ENCODE assay signal across 18 cellular contexts in genomic region chr10:91813251-91813650, GRCh38. TPM values are rescaled to one million over a fixed set of nuclear protein-coding genes. Genes with fewer than 3 reads are reported as not detected.
DNase-seq lines count a peak whose midpoint lies in the region; FAIRE-seq and TF ChIP-seq lines count a peak whose summit lies in the region.
"Had no signal": no experiment of that assay in that cellular context is flagged by ENCODE, and none has a peak within 500 bp of the region (broad histone marks: within the 10 kb centered on the region; RNA-seq: fewer than 3 reads in every experiment).

No MANE protein-coding gene starts in this region.

- H3K27me3 Mint-ChIP-seq in activated naive CD8-positive, alpha-beta T cell = no peaks in the 10 kb centered on the region
- H3K27me3 Mint-ChIP-seq in progenitor cell of endocrine pancreas (no peaks in the 10 kb centered on the region), nephron progenitor cell (ENCODE audit: low read depth, poor library complexity) (no peaks in the 10 kb centered on the region)
- H3K27me3 Mint-ChIP-seq in activated CD4-positive, alpha-beta memory T cell treated with anti-CD3 and anti-CD28 coated beads, Interleukin-2, amount 10 ng/mL, durations not matched to agents 7 days and 5 days = no peaks in the 10 kb centered on the region

- peak; percentile 51 for FAIRE-seq in D721Med (lab: Jason Lieb, UNC)
- FAIRE-seq: G401.6 had no signal

- H3K36me3 Mint-ChIP-seq in activated naive CD8-positive, alpha-beta T cell = peaks cover 2% of the 10 kb centered on the region
- peaks cover 28% of the 10 kb centered on the region for H3K36me3 Mint-ChIP-seq in progenitor cell of endocrine pancreas (ENCODE audit: insufficient read depth)
- peaks cover 64% of the 10 kb centered on the region for H3K36me3 Mint-ChIP-seq in nephron progenitor cell (ENCODE audit: low read depth)
- peaks cover 45% of the 10 kb centered on the region for H3K36me3 Mint-ChIP-seq in activated CD4-positive, alpha-beta memory T cell treated with anti-CD3 and anti-CD28 coated beads, Interleukin-2, amount 10 ng/mL, durations not matched to agents 7 days and 5 days (ENCODE audit: low read depth)

- H3K9me3 Mint-ChIP-seq in activated naive CD8-positive, alpha-beta T cell (ENCODE audit: low read depth) = no peaks in the 10 kb centered on the region
- H3K9me3 Mint-ChIP-seq in progenitor cell of endocrine pancreas (ENCODE audit: low read depth) = no peaks in the 10 kb centered on the region
- no peaks in the 10 kb centered on the region for H3K9me3 Mint-ChIP-seq in nephron progenitor cell
- no peaks in the 10 kb centered on the region for H3K9me3 Mint-ChIP-seq in activated CD4-positive, alpha-beta memory T cell treated with anti-CD3 and anti-CD28 coated beads, Interleukin-2, amount 10 ng/mL, durations not matched to agents 7 days and 5 days

- no peak overlapping the region for H3K4me3 Mint-ChIP-seq in activated naive CD8-positive, alpha-beta T cell
- H3K4me3 Mint-ChIP-seq in progenitor cell of endocrine pancreas (ENCODE audit: low read depth) (no peak overlapping the region), nephron progenitor cell (no peak overlapping the region)
- H3K4me3 Mint-ChIP-seq in activated CD4-positive, alpha-beta memory T cell treated with anti-CD3 and anti-CD28 coated beads, Interleukin-2, amount 10 ng/mL, durations not matched to agents 7 days and 5 days = no peak overlapping the region

- POLR2A ChIA-PET in activated CD4-positive, alpha-beta memory T cell treated with anti-CD3 and anti-CD28 coated beads, Interleukin-2, amount 10 ng/mL, durations not matched to agents 7 days and 5 days (lab: Charles Lee) = interaction anchor here (1.6 to 4.8 kb wide), 2 partner anchors 15 to 17 kb away, joined by 5 to 19 read pairs; partner anchors contain the start of gene TNKS2

- TF ChIP-seq CTCF in D721Med (IDR thresholded peaks at IDR 0.05; ENCODE audit: insufficient read depth, missing control alignments) (no peak), progenitor cell of endocrine pancreas (IDR thresholded peaks at IDR 0.05; ENCODE audit: unreplicated experiment) (no peak), nephron progenitor cell (IDR thresholded peaks at IDR 0.05) (no peak)

- CTCF ChIA-PET in activated CD4-positive, alpha-beta memory T cell treated with anti-CD3 and anti-CD28 coated beads, Interleukin-2, amount 10 ng/mL, durations not matched to agents 7 days and 5 days (lab: Charles Lee) = no interaction called here

- DNase-seq in COLO829 (ENCODE audit: low spot score) = peak; percentile 13
- DNase-seq in D721Med (ENCODE audit: insufficient read length, low spot score) = no peak
- no peak for DNase-seq in progenitor cell of endocrine pancreas (ENCODE audit: low spot score, unreplicated experiment)
- no peak for DNase-seq in amniotic stem cell (lab: John Stamatoyannopoulos, UW)
- no peak for DNase-seq in nephron progenitor cell
- DNase-seq in activated CD4-positive, alpha-beta memory T cell treated with anti-CD3 and anti-CD28 coated beads, Interleukin-2, amount 10 ng/mL, durations not matched to agents 7 days and 5 days = no peak
- DNase-seq: AML-193, HCEC 1CT, Kasumi-1, MM.1S, NCI-H1092, NCI-H1436 treated with DMSO at 0.1 percent for 48 hours, NCI-H2029 treated with DMSO at 0.1 percent for 48 hours, NCI-H2171, NCI-H526, PC-9 had no signal

- peaks cover 40% of the 10 kb centered on the region for H3K4me1 Mint-ChIP-seq in activated naive CD8-positive, alpha-beta T cell (ENCODE audit: low read depth)
- H3K4me1 Mint-ChIP-seq in progenitor cell of endocrine pancreas (ENCODE audit: low read depth) (peaks cover 7% of the 10 kb centered on the region), nephron progenitor cell (no peaks in the 10 kb centered on the region)
- peaks cover 3% of the 10 kb centered on the region for H3K4me1 Mint-ChIP-seq in activated CD4-positive, alpha-beta memory T cell treated with anti-CD3 and anti-CD28 coated beads, Interleukin-2, amount 10 ng/mL, durations not matched to agents 7 days and 5 days

- peak overlapping the region; percentile 5 for H3K27ac Mint-ChIP-seq in activated naive CD8-positive, alpha-beta T cell
- peak overlapping the region; percentile 62 for H3K27ac Mint-ChIP-seq in progenitor cell of endocrine pancreas
- H3K27ac Mint-ChIP-seq in nephron progenitor cell = no peak overlapping the region
- H3K27ac Mint-ChIP-seq in activated CD4-positive, alpha-beta memory T cell treated with anti-CD3 and anti-CD28 coated beads, Interleukin-2, amount 10 ng/mL, durations not matched to agents 7 days and 5 days = no peak overlapping the region

RNA-seq across cellular contexts. Expression of gene TNKS2, which starts 15.0 kb away (rescaled TPM):
- total RNA-seq in progenitor cell of endocrine pancreas = 52.8 and 53.2 TPM in 2 replicates
- total RNA-seq in activated CD4-positive, alpha-beta memory T cell treated with anti-CD3 and anti-CD28 coated beads, Interleukin-2, amount 10 ng/mL, durations not matched to agents 7 days and 5 days = 10 to 100 TPM; 39.1 to 39.4 TPM

Comparison
In these comparisons a context has a peak if more than half of its experiments do, and no peak if none do; other contexts are left out.
1. H3K27ac Mint-ChIP-seq: peak in activated naive CD8-positive, alpha-beta T cell (single experiment) and progenitor cell of endocrine pancreas (single experiment); none in nephron progenitor cell (single experiment) and activated CD4-positive, alpha-beta memory T cell treated with anti-CD3 and anti-CD28 coated beads, Interleukin-2, amount 10 ng/mL, durations not matched to agents 7 days and 5 days (single experiment).